ENCODE assay signal across 17 cellular contexts in genomic region chr14:104772707-104773504, GRCh38. TPM values are rescaled to one million over a fixed set of nuclear protein-coding genes. Genes with fewer than 3 reads are reported as not detected.
"Had no signal": no experiment of that assay in that cellular context is flagged by ENCODE, and none has a peak within 500 bp of the region (broad histone marks: within the 10 kb centered on the region; RNA-seq: fewer than 3 reads in every experiment).

No MANE protein-coding gene starts in this region.

- H3K4me3 ChIP-seq: esophagus squamous epithelium, lung, skin epidermis, spleen, tibial artery had no signal

- DNase-seq: cerebellar nuclear complex; cortex of kidney; effector memory CD8-positive, alpha-beta T cell; esophagus squamous epithelium; foreskin melanocyte; left ventricle myocardium superior; natural killer cell; spleen; stimulated activated CD4-positive, alpha-beta T cell treated with anti-CD3 and anti-CD28 coated beads, Interleukin-4, amount 100 ng/mL, for 4 hours; stimulated activated naive CD4-positive, alpha-beta T cell; stimulated activated naive CD8-positive, alpha-beta T cell treated with anti-CD3 and anti-CD28 coated beads, Interleukin-15, amount 100 ng/mL, for 72 hours; tibial artery had no signal

- H3K9ac ChIP-seq: parathyroid adenoma had no signal

- H3K27ac ChIP-seq: esophagus squamous epithelium, neutrophil, parathyroid adenoma, skin epidermis, spleen, tibial artery had no signal

- H3K27me3 ChIP-seq: esophagus squamous epithelium, neutrophil, spleen, tibial artery had no signal

- H3K9me3 ChIP-seq: esophagus squamous epithelium, neutrophil had no signal

- H2AFZ ChIP-seq: parathyroid adenoma had no signal

- ATAC-seq: effector memory CD8-positive, alpha-beta T cell; left ventricle myocardium superior had no signal

RNA-seq across cellular contexts. Expression of gene ZBTB42, which starts 28.0 kb away (rescaled TPM):
- polyA plus RNA-seq: neural cell had no signal
